ENCODE assay signal across 8 cellular contexts in genomic region chr6:42045538-42046460, GRCh38. TPM values are rescaled to one million over a fixed set of nuclear protein-coding genes. Genes with fewer than 3 reads are reported as not detected.
DNase-seq lines count a peak whose midpoint lies in the region; ATAC-seq and TF ChIP-seq lines count a peak whose summit lies in the region.

No MANE protein-coding gene starts in this region.

- peaks cover 5% of the 10 kb centered on the region for H3K36me3 ChIP-seq in CD4-positive, alpha-beta memory T cell (ENCODE audit: insufficient read depth, low read length)
- H3K36me3 ChIP-seq in KMS-11 (ENCODE audit: insufficient read depth) (no peaks in the 10 kb centered on the region), adipocyte (ENCODE audit: control insufficient read depth, insufficient read depth, low read length, severe bottlenecking) (no peaks in the 10 kb centered on the region)

- peak overlapping the region; percentile 77 for H3K27ac ChIP-seq in CD4-positive, alpha-beta memory T cell (ENCODE audit: low read depth, low read length)
- no peak overlapping the region for H3K27ac ChIP-seq in KMS-11

- no peaks in the 10 kb centered on the region for H3K27me3 ChIP-seq in CD4-positive, alpha-beta memory T cell (ENCODE audit: insufficient read depth, low read length)
- H3K27me3 ChIP-seq in KMS-11 (ENCODE audit: insufficient read depth, low read depth), result peaks cover 43% of the 10 kb centered on the region
- no peaks in the 10 kb centered on the region for H3K27me3 ChIP-seq in adipocyte (replicated peaks; ENCODE audit: control insufficient read depth, insufficient read depth, low read length)

- H3K9me3 Mint-ChIP-seq in CD4-positive, alpha-beta memory T cell, result peaks cover 0 to 1% (median 0%) of the 10 kb centered on the region in 8 donors

- peak overlapping the region; percentile 93 to 99 (median 96) for H3K4me3 Mint-ChIP-seq in CD4-positive, alpha-beta memory T cell

- no peaks in the 10 kb centered on the region for H3K9me3 ChIP-seq in CD4-positive, alpha-beta memory T cell (ENCODE audit: control insufficient read depth in 1 of 2, low read length in 2 of 2)
- H3K9me3 ChIP-seq in adipocyte (ENCODE audit: control insufficient read depth, low read length), result no peaks in the 10 kb centered on the region

- peak overlapping the region; percentile 91 to 98 (median 95) for H3K27ac Mint-ChIP-seq in CD4-positive, alpha-beta memory T cell

- H3K9ac ChIP-seq in KMS-11, result no peak overlapping the region
- H3K9ac ChIP-seq in adipocyte (ENCODE audit: low read length), result peak overlapping the region; percentile 81

- TF ChIP-seq CTCF in KMS-11 (conservative IDR thresholded peaks at IDR 0.05; ENCODE audit: low read depth, low read length), result no peak

- H3K4me1 ChIP-seq in CD4-positive, alpha-beta memory T cell (ENCODE audit: insufficient read depth, low read length), result peaks cover 68% of the 10 kb centered on the region
- H3K4me1 ChIP-seq in KMS-11 (ENCODE audit: low read depth, poor library complexity, severe bottlenecking) (peaks cover 38% of the 10 kb centered on the region), adipocyte (ENCODE audit: control insufficient read depth, insufficient read depth, low read length) (peaks cover 63% of the 10 kb centered on the region)

- no peaks in the 10 kb centered on the region for H3K79me2 ChIP-seq in KMS-11 (ENCODE audit: insufficient read depth, low read depth)

- peaks cover 31 to 92% (median 57%) of the 10 kb centered on the region in 4 donors for H3K4me1 Mint-ChIP-seq in CD4-positive, alpha-beta memory T cell

- H3K36me3 Mint-ChIP-seq in CD4-positive, alpha-beta memory T cell, result peaks cover 37 to 60% of the 10 kb centered on the region in 2 donors

- intact Hi-C loops in CD4-positive, alpha-beta memory T cell (cut with micrococcal nuclease), result loop anchor here (1.0 to 10.0 kb wide), 4 partner anchors 59 to 169 kb away; partner anchors contain the start of genes BYSL, MED20, MRPS10 and USP49
- intact Hi-C loops in left ventricle myocardium superior (cut with micrococcal nuclease), result loop anchor here (5.0 to 10.0 kb wide), 2 partner anchors 103 to 261 kb away; partner anchors contain the start of genes CCND3, PRICKLE4 and TOMM6

- POLR2A ChIA-PET in CD4-positive, alpha-beta memory T cell (lab: Charles Lee; ENCODE audit: partially characterized antibody), result interaction anchor here (0.8 to 12.8 kb wide), 24 partner anchors 10 to 884 kb away, joined by 3 to 280 read pairs (median 4); partner anchors contain the start of genes BYSL, CCND3, CNPY3 and MED20

- CTCF ChIA-PET in CD4-positive, alpha-beta memory T cell (lab: Charles Lee; ENCODE audit: partially characterized antibody), result interaction anchor here (0.8 to 15.3 kb wide), 22 partner anchors 6 to 502 kb away, joined by 3 to 178 read pairs (median 8); partner anchors contain the start of genes BYSL, CCND3, FRS3 and MED20

- peak; percentile 87 to 94 (median 90) for DNase-seq in CD4-positive, alpha-beta memory T cell
- DNase-seq in SKM-1 (lab: John Stamatoyannopoulos, UW; ENCODE audit: unreplicated experiment), result peak; percentile 74
- peak; percentile 94 for DNase-seq in adipocyte (ENCODE audit: low read depth)
- peak; percentile 95 for DNase-seq in left ventricle myocardium superior
- DNase-seq in pulmonary artery endothelial cell (ENCODE audit: low read depth, low spot score), result peak; percentile 47
- no peak for DNase-seq in NCI-H146 treated with DMSO at 0.1 percent for 48 hours (lab: John Stamatoyannopoulos, UW; ENCODE audit: unreplicated experiment)

- no peaks in the 10 kb centered on the region for H4K20me1 ChIP-seq in KMS-11 (ENCODE audit: insufficient read depth)

- no peak overlapping the region for H2AFZ ChIP-seq in KMS-11 (ENCODE audit: low read depth)

- H3K4me2 ChIP-seq in KMS-11, result peak overlapping the region; percentile 51

- H3K27me3 Mint-ChIP-seq in CD4-positive, alpha-beta memory T cell, result no peaks in the 10 kb centered on the region

- H3K4me3 ChIP-seq in CD4-positive, alpha-beta memory T cell (ENCODE audit: low read length in 2 of 2), result peak overlapping the region; percentile 89 to 90
- H3K4me3 ChIP-seq in KMS-11 (IDR thresholded peaks at IDR 0.05; ENCODE audit: insufficient read depth, low read depth, low read length), result no peak overlapping the region
- H3K4me3 ChIP-seq in adipocyte (ENCODE audit: low read length), result peak overlapping the region; percentile 70

- ATAC-seq in left ventricle myocardium superior (peak; percentile 74), HG02884 (IDR thresholded peaks at IDR 0.05; ENCODE audit: unreplicated experiment) (no peak)

RNA-seq across cellular contexts. Expression of gene TAF8, which starts 4.5 kb away (rescaled TPM):
- 10 to 100 TPM; 39.1 to 40.9 TPM for total RNA-seq in CD4-positive, alpha-beta memory T cell
- polyA plus RNA-seq in CD4-positive, alpha-beta memory T cell, result 10 to 100 TPM; 10.3 to 19.3 TPM
- total RNA-seq in left ventricle myocardium superior (32.2 TPM), pulmonary artery endothelial cell (16.3 and 37.0 TPM in 2 replicates)
